In genomic region chr1:235160395-235160964, GRCh38 we compare ENCODE assay signal across 8 cellular contexts. TPM values are rescaled to one million over a fixed set of nuclear protein-coding genes. Genes with fewer than 3 reads are reported as not detected.
DNase-seq lines count a peak whose midpoint lies in the region; ATAC-seq, FAIRE-seq and TF ChIP-seq lines count a peak whose summit lies in the region.

No MANE protein-coding gene starts in this region.

- H3K27ac Mint-ChIP-seq in activated CD4-positive, alpha-beta T cell treated with anti-CD3 and anti-CD28 coated beads, Interleukin-2, amount 10 ng/mL, durations not matched to agents 24 days and 14 days, result peak overlapping the region; percentile 94

- peak overlapping the region; percentile 74 for H3K4me3 ChIP-seq in HEK293 (ENCODE audit: low read depth, low read length)
- peak overlapping the region; percentile 82 for H3K4me3 ChIP-seq in GM12878
- H3K4me3 ChIP-seq in keratinocyte (ENCODE audit: control insufficient read depth in 2 of 3, extremely low read depth in 1 of 3, insufficient read depth in 2 of 3, low read depth in 1 of 3, low read length in 3 of 3), result peak overlapping the region; percentile 54 to 88 (median 79)
- peak overlapping the region; percentile 65 to 83 (median 76) for H3K4me3 ChIP-seq in stomach

- FAIRE-seq in GM12878 (lab: Jason Lieb, UNC) (peak; percentile 72), keratinocyte (lab: Jason Lieb, UNC) (no peak)

- H3K9me3 Mint-ChIP-seq in activated CD4-positive, alpha-beta T cell treated with anti-CD3 and anti-CD28 coated beads, Interleukin-2, amount 10 ng/mL, durations not matched to agents 24 days and 14 days, result peaks cover 3% of the 10 kb centered on the region

- peak; percentile 76 for ATAC-seq in GM12878

- peak overlapping the region; percentile 97 for H3K9ac ChIP-seq in GM12878 (ENCODE audit: control insufficient read depth, insufficient read depth, low read length)
- H3K9ac ChIP-seq in keratinocyte (ENCODE audit: control insufficient read depth, extremely low read depth, insufficient read depth, low read length), result peak overlapping the region; percentile 89

- POLR2A ChIA-PET in HEK293 (lab: Yijun Ruan, JAX) (interaction anchor here (0.7 to 2.0 kb wide), 19 partner anchors 11 to 1073 kb away, joined by 3 to 19 read pairs (median 4); partner anchors contain the start of genes ARID4B, B3GALNT2, GGPS1 and TBCE), GM12878 (lab: Charles Lee) (interaction anchor here (0.5 to 2.0 kb wide), 12 partner anchors 8 to 346 kb away, joined by 3 to 12 read pairs (median 4); partner anchors contain the start of genes ARID4B, GGPS1, TBCE and TOMM20)

- peak overlapping the region; percentile 77 for H3K27ac ChIP-seq in HEK293 (ENCODE audit: extremely low read depth, low read depth, low read length)
- peak overlapping the region; percentile 98 for H3K27ac ChIP-seq in GM12878 (ENCODE audit: control insufficient read depth, insufficient read depth)
- peak overlapping the region; percentile 86 for H3K27ac ChIP-seq in keratinocyte (ENCODE audit: control insufficient read depth, insufficient read depth, low read length)
- peak overlapping the region; percentile 88 to 93 (median 93) for H3K27ac ChIP-seq in stomach

- in situ Hi-C loops in GM12878 (cut with MboI), result no loop called here

- no peaks in the 10 kb centered on the region for H3K9me1 ChIP-seq in keratinocyte (ENCODE audit: control insufficient read depth, extremely low read depth, insufficient read depth, low read length)

- H3K27me3 Mint-ChIP-seq in activated CD4-positive, alpha-beta T cell treated with anti-CD3 and anti-CD28 coated beads, Interleukin-2, amount 10 ng/mL, durations not matched to agents 24 days and 14 days, result no peaks in the 10 kb centered on the region

- H4K20me1 ChIP-seq in GM12878 (ENCODE audit: control insufficient read depth, insufficient read depth) (no peaks in the 10 kb centered on the region), keratinocyte (ENCODE audit: control insufficient read depth, extremely low read depth, insufficient read depth, low read length) (no peaks in the 10 kb centered on the region)

- TF ChIP-seq RAD21 in GM12878 (IDR thresholded peaks at IDR 0.05; ENCODE audit: insufficient read depth, low read depth, low read length), result no peak

- 1% methylated on average over 16 of the region's 16 CpGs for WGBS in GM12878 (ENCODE audit: insufficient coverage, insufficient replicate concordance, low lambda C conversion rate, missing lambda C conversion rate)
- 5 to 9% (median 5%) methylated on average over 16 of the region's 16 CpGs for WGBS in stomach, 5 donors

- intact Hi-C loops in activated CD4-positive, alpha-beta T cell treated with anti-CD3 and anti-CD28 coated beads, Interleukin-2, amount 10 ng/mL, durations not matched to agents 24 days and 14 days (cut with micrococcal nuclease), result loop anchor here (2.0 kb wide), 2 partner anchors 56 to 344 kb away; partner anchors contain the start of gene B3GALNT2
- intact Hi-C loops in GM12878 (cut with micrococcal nuclease; ENCODE audit: unreplicated experiment) (loop anchor here (2.0 kb wide), 1 partner anchor 32 kb away; the partner anchor contains the start of gene TOMM20), stomach (cut with DNase I; ENCODE audit: low total_unique reads) (no loop called here)

- H3K4me2 ChIP-seq in GM12878 (ENCODE audit: control insufficient read depth, insufficient read depth) (peak overlapping the region; percentile 76), keratinocyte (ENCODE audit: control insufficient read depth, extremely low read depth, insufficient read depth, low read depth, low read length) (peak overlapping the region; percentile 76)

- H3K4me1 Mint-ChIP-seq in activated CD4-positive, alpha-beta T cell treated with anti-CD3 and anti-CD28 coated beads, Interleukin-2, amount 10 ng/mL, durations not matched to agents 24 days and 14 days, result peaks cover 13% of the 10 kb centered on the region

- BruUV-seq in GM12878 (replicated peaks; lab: Mats Ljungman, UMichigan), result TSS peak; percentile 89

- H3K4me3 Mint-ChIP-seq in activated CD4-positive, alpha-beta T cell treated with anti-CD3 and anti-CD28 coated beads, Interleukin-2, amount 10 ng/mL, durations not matched to agents 24 days and 14 days, result peak overlapping the region; percentile 93

- RAD21 ChIA-PET in GM12878 (lab: Charles Lee; ENCODE audit: unreplicated experiment), result interaction anchor here (0.6 to 2.6 kb wide), 7 partner anchors 39 to 661 kb away, joined by 3 to 11 read pairs (median 4); no protein-coding TSS in a partner anchor

- H3K36me3 ChIP-seq in HEK293 (ENCODE audit: control insufficient read depth in 2 of 2, insufficient read depth in 1 of 2, low read length in 2 of 2) (peaks cover 34 to 44% of the 10 kb centered on the region in 2 experiments), GM12878 (ENCODE audit: control insufficient read depth in 2 of 2, insufficient read depth in 2 of 2, low read length in 1 of 2) (peaks cover 0 to 19% of the 10 kb centered on the region in 2 experiments; a peak in 2 of 4 replicates), keratinocyte (ENCODE audit: control insufficient read depth in 2 of 2, extremely low read depth in 1 of 2, insufficient read depth in 2 of 2, low read length in 2 of 2) (peaks cover 8% of the 10 kb centered on the region in 2 experiments), stomach (peaks cover 12 to 42% (median 37%) of the 10 kb centered on the region in 4 donors)

- no peaks in the 10 kb centered on the region for H3K27me3 ChIP-seq in GM12878 (replicated peaks in 1 of 2; ENCODE audit: control insufficient read depth in 2 of 2, insufficient read depth in 2 of 2, low read length in 1 of 2)
- H3K27me3 ChIP-seq in keratinocyte (ENCODE audit: control insufficient read depth, extremely low read depth, insufficient read depth, low read length), result no peaks in the 10 kb centered on the region
- H3K27me3 ChIP-seq in stomach, result no peaks in the 10 kb centered on the region

- SMC1A ChIA-PET in GM12878 (lab: Charles Lee; ENCODE audit: uncharacterized antibody, unreplicated experiment), result interaction anchor here (0.8 to 2.9 kb wide), 7 partner anchors 9 to 255 kb away, joined by 3 to 15 read pairs (median 4); no protein-coding TSS in a partner anchor

- TF ChIP-seq POLR2A in GM12878 (IDR thresholded peaks at IDR 0.05; ENCODE audit: low read depth, low read length), result no peak
- no peak for TF ChIP-seq POLR2A in stomach (IDR thresholded peaks at IDR 0.05)

- H3K9me3 ChIP-seq in HEK293 (ENCODE audit: control insufficient read depth, insufficient read depth, low read depth, low read length) (no peaks in the 10 kb centered on the region), GM12878 (replicated peaks; ENCODE audit: control insufficient read depth, insufficient read depth, low read length) (no peaks in the 10 kb centered on the region), keratinocyte (ENCODE audit: control insufficient read depth, low read depth, low read length) (no peaks in the 10 kb centered on the region), stomach (no peaks in the 10 kb centered on the region)

- H3K79me2 ChIP-seq in GM12878 (ENCODE audit: control insufficient read depth, insufficient read depth, low read length), result peaks cover 32% of the 10 kb centered on the region
- peaks cover 30% of the 10 kb centered on the region for H3K79me2 ChIP-seq in keratinocyte (ENCODE audit: control insufficient read depth, insufficient read depth, low read length)

- CTCF ChIA-PET in HEK293 (lab: Yijun Ruan, JAX) (interaction anchor here (0.6 to 1.2 kb wide), 8 partner anchors 12 to 1870 kb away, joined by 3 to 4 read pairs (median 3); no protein-coding TSS in a partner anchor), GM12878 (lab: Yijun Ruan, JAX) (interaction anchor here (0.6 to 2.8 kb wide), 9 partner anchors 17 to 344 kb away, joined by 3 to 18 read pairs (median 4); partner anchors contain the start of gene B3GALNT2)

- no peaks in the 10 kb centered on the region for H3K4me1 ChIP-seq in HEK293 (ENCODE audit: control insufficient read depth, insufficient read depth, low read length)
- H3K4me1 ChIP-seq in GM12878 (ENCODE audit: control insufficient read depth, insufficient read depth, low read length), result peaks cover 3% of the 10 kb centered on the region; the same call in 1 of the 2 replicates
- H3K4me1 ChIP-seq in keratinocyte (ENCODE audit: control insufficient read depth, extremely low read depth, insufficient read depth, low read length), result peaks cover 6% of the 10 kb centered on the region
- H3K4me1 ChIP-seq in stomach, result peaks cover 16 to 50% (median 32%) of the 10 kb centered on the region in 4 donors

- H3K36me3 Mint-ChIP-seq in activated CD4-positive, alpha-beta T cell treated with anti-CD3 and anti-CD28 coated beads, Interleukin-2, amount 10 ng/mL, durations not matched to agents 24 days and 14 days (ENCODE audit: low read depth), result peaks cover 26% of the 10 kb centered on the region

- no peak for TF ChIP-seq CTCF in HEK293 (tag by site-specific recombination; IDR thresholded peaks at IDR 0.05)
- no peak for TF ChIP-seq CTCF in GM12878 (IDR thresholded peaks at IDR 0.05 in 2 of 3, conservative IDR thresholded peaks at IDR 0.05 in 1 of 3; ENCODE audit: control insufficient read depth in 2 of 3, extremely low read depth in 1 of 3, insufficient read depth in 1 of 3, low read depth in 3 of 3, low read length in 3 of 3)
- no peak for TF ChIP-seq CTCF in keratinocyte (optimal IDR thresholded peaks at IDR 0.05 in 1 of 3, IDR thresholded peaks at IDR 0.05 in 1 of 3, conservative IDR thresholded peaks at IDR 0.05 in 1 of 3; ENCODE audit: extremely low read depth in 1 of 3, insufficient read depth in 2 of 3, low read length in 3 of 3)
- TF ChIP-seq CTCF in stomach (IDR thresholded peaks at IDR 0.05), result no peak

- H2AFZ ChIP-seq in GM12878 (ENCODE audit: control insufficient read depth, low read depth, low read length), result peak overlapping the region; percentile 100
- peak overlapping the region; percentile 93 for H2AFZ ChIP-seq in keratinocyte (ENCODE audit: control insufficient read depth, low read length)

- TF ChIP-seq EP300 in GM12878 (IDR thresholded peaks at IDR 0.05; ENCODE audit: borderline replicate concordance in 1 of 2, control insufficient read depth in 1 of 2, low read depth in 2 of 2, low read length in 2 of 2) (no peak), stomach (IDR thresholded peaks at IDR 0.05) (no peak)

- dilution Hi-C loops in keratinocyte (cut with MboI; ENCODE audit: extremely low pct_ligation_motif_present, low sequenced_read_pairs), result no loop called here

- DNase-seq in activated CD4-positive, alpha-beta T cell treated with anti-CD3 and anti-CD28 coated beads, Interleukin-2, amount 10 ng/mL, durations not matched to agents 24 days and 14 days, result no peak
- DNase-seq in activated CD4-positive, alpha-beta T cell treated with anti-CD3 and anti-CD28 coated beads for 4 hours, result no peak
- DNase-seq in NCI-H128 (lab: John Stamatoyannopoulos, UW; ENCODE audit: unreplicated experiment) (peak; percentile 49), GM12878 (ENCODE audit: low read depth, low spot score) (no peak), keratinocyte (ENCODE audit: low read depth, low spot score) (no peak), stomach (no peak), AG20443 (ENCODE audit: low spot score) (no peak)

RNA-seq across cellular contexts. Expression of gene RBM34, which starts 0.6 kb away (rescaled TPM):
- total RNA-seq in activated CD4-positive, alpha-beta T cell treated with anti-CD3 and anti-CD28 coated beads, Interleukin-2, amount 10 ng/mL, durations not matched to agents 24 days and 14 days, result 123 and 135 TPM in 2 replicates
- 98.8 and 100 TPM in 2 replicates for total RNA-seq in GM12878 (2013; cell fraction: nucleolus; rRNA removed)
- total RNA-seq in GM12878 (2014; rRNA removed), result 61.2 and 83.5 TPM in 2 replicates
- 119 and 132 TPM in 2 replicates for total RNA-seq in GM12878 (2014; rRNA removed; fragmentation: Illumina TruSeq; extraction: Trizol)
- 89.2 and 95.2 TPM in 2 replicates for total RNA-seq in GM12878 (2021)
- polyA plus RNA-seq in GM12878 (2011; ENCODE audit: low read depth), result 36.8 TPM
- polyA plus RNA-seq in GM12878 (2011; rRNA removed), result 55.7 and 103 TPM in 2 replicates
- polyA plus RNA-seq in GM12878 (2011; cell fraction: cytosol; rRNA removed), result 38.1 and 41.8 TPM in 2 replicates
- 29.9 and 35.9 TPM in 2 replicates for polyA plus RNA-seq in GM12878 (2011; cell fraction: nucleus; rRNA removed)
- polyA plus RNA-seq in GM12878 (2012), result 97.1 and 116 TPM in 2 replicates
- polyA plus RNA-seq in GM12878 (2014; fragmentation: Illumina TruSeq; extraction: Trizol), result 89.9 and 127 TPM in 2 replicates
- 100 to 1,000 TPM in 1 of 2 experiments, 10 to 100 TPM in 1; 98.2 to 124 TPM for polyA plus RNA-seq in GM12878 (2014; fragmentation: Nextera tagmentation; extraction: Ambion mirVana)
- polyA plus RNA-seq in GM12878 (2014; rRNA removed), result 46.4 and 56.0 TPM in 2 replicates
- 100 to 1,000 TPM; 119 to 130 TPM for polyA plus RNA-seq in GM12878 (2016; fragmentation: Nextera tagmentation; extraction: Ambion mirVana)
- 16.0 and 32.3 TPM in 2 replicates for polyA minus RNA-seq in GM12878 (2011; rRNA and poly(A)+ RNA removed)
- 8.3 and 22.2 TPM in 2 replicates for polyA minus RNA-seq in GM12878 (2011; cell fraction: cytosol; rRNA and poly(A)+ RNA removed)
- polyA minus RNA-seq in GM12878 (2011; cell fraction: nucleus; rRNA and poly(A)+ RNA removed), result 28.5 and 31.9 TPM in 2 replicates
- 22.0 to 39.3 TPM (median 25.6 TPM) in 3 replicates for polyA plus RNA-seq in keratinocyte
- 163 TPM for polyA plus RNA-seq in keratinocyte (2011; ENCODE audit: low read depth)
- 23.5 and 25.8 TPM in 2 replicates for polyA plus RNA-seq in keratinocyte (2011; cell fraction: cytosol; rRNA removed)
- polyA plus RNA-seq in keratinocyte (2011; cell fraction: nucleus; rRNA removed), result 17.6 and 29.3 TPM in 2 replicates
- 71.6 and 78.1 TPM in 2 replicates for polyA plus RNA-seq in keratinocyte (2012; ENCODE audit: low replicate concordance)
- polyA minus RNA-seq in keratinocyte, result 9.0 to 22.2 TPM (median 18.9 TPM) in 3 replicates
- polyA minus RNA-seq in keratinocyte (2011; cell fraction: cytosol; rRNA and poly(A)+ RNA removed), result 7.5 TPM
- 11.4 and 16.7 TPM in 2 replicates for polyA minus RNA-seq in keratinocyte (2011; cell fraction: nucleus; rRNA and poly(A)+ RNA removed)
- total RNA-seq in stomach, result 10 to 100 TPM in 3 of 5 donors, 1 to 10 TPM in 1, not detected in 1; 9.8 to 56.7 (median 22.1) TPM
- 10 to 100 TPM; 60.9 to 79.7 (median 67.7) TPM for polyA plus RNA-seq in stomach

RNA-seq across cellular contexts. Expression of gene TOMM20, which starts 31.8 kb away (rescaled TPM):
- total RNA-seq in activated CD4-positive, alpha-beta T cell treated with anti-CD3 and anti-CD28 coated beads, Interleukin-2, amount 10 ng/mL, durations not matched to agents 24 days and 14 days, result 119 and 140 TPM in 2 replicates
- total RNA-seq in GM12878 (2013; cell fraction: nucleolus; rRNA removed), result 52.5 and 52.8 TPM in 2 replicates
- total RNA-seq in GM12878 (2014; rRNA removed) (75.1 and 89.7 TPM in 2 replicates), GM12878 (2014; rRNA removed; fragmentation: Illumina TruSeq; extraction: Trizol) (58.8 and 59.9 TPM in 2 replicates), GM12878 (2021) (120 and 125 TPM in 2 replicates), stomach (100 to 1,000 TPM in 1 of 5 donors, 10 to 100 TPM in 4; 21.4 to 145 (median 51.9) TPM)
- 58.2 TPM for polyA plus RNA-seq in GM12878 (2011; ENCODE audit: low read depth)
- polyA plus RNA-seq in GM12878 (2011; rRNA removed) (138 and 178 TPM in 2 replicates), GM12878 (2014; fragmentation: Illumina TruSeq; extraction: Trizol) (95.3 and 116 TPM in 2 replicates), GM12878 (2014; fragmentation: Nextera tagmentation; extraction: Ambion mirVana) (10 to 100 TPM; 39.8 to 60.1 TPM), GM12878 (2014; rRNA removed) (58.2 and 66.2 TPM in 2 replicates), GM12878 (2016; fragmentation: Nextera tagmentation; extraction: Ambion mirVana) (10 to 100 TPM; 68.4 to 71.9 TPM), keratinocyte (67.9 to 140 TPM (median 77.9 TPM) in 3 replicates), stomach (100 to 1,000 TPM in 1 of 3 donors, 10 to 100 TPM in 2; 63.4 to 102 (median 72.9) TPM)
- polyA plus RNA-seq in GM12878 (2011; cell fraction: cytosol; rRNA removed), result 43.9 and 51.8 TPM in 2 replicates
- 31.3 TPM in 2 replicates for polyA plus RNA-seq in GM12878 (2011; cell fraction: nucleus; rRNA removed)
- polyA plus RNA-seq in GM12878 (2012), result 94.4 and 116 TPM in 2 replicates
- 35.0 and 43.1 TPM in 2 replicates for polyA minus RNA-seq in GM12878 (2011; rRNA and poly(A)+ RNA removed)
- polyA minus RNA-seq in GM12878 (2011; cell fraction: cytosol; rRNA and poly(A)+ RNA removed), result 27.3 and 28.9 TPM in 2 replicates
- polyA minus RNA-seq in GM12878 (2011; cell fraction: nucleus; rRNA and poly(A)+ RNA removed), result 15.8 and 28.3 TPM in 2 replicates
- 70.5 TPM for polyA plus RNA-seq in keratinocyte (2011; ENCODE audit: low read depth)
- 58.6 and 93.3 TPM in 2 replicates for polyA plus RNA-seq in keratinocyte (2011; cell fraction: cytosol; rRNA removed)
- 46.3 and 62.5 TPM in 2 replicates for polyA plus RNA-seq in keratinocyte (2011; cell fraction: nucleus; rRNA removed)
- polyA plus RNA-seq in keratinocyte (2012; ENCODE audit: low replicate concordance), result 90.7 and 112 TPM in 2 replicates
- polyA minus RNA-seq in keratinocyte, result 16.4 to 52.5 TPM (median 23.5 TPM) in 3 replicates
- 52.6 TPM for polyA minus RNA-seq in keratinocyte (2011; cell fraction: cytosol; rRNA and poly(A)+ RNA removed)
- 25.7 and 45.0 TPM in 2 replicates for polyA minus RNA-seq in keratinocyte (2011; cell fraction: nucleus; rRNA and poly(A)+ RNA removed)
